ENCODE assay signal across 22 cellular contexts in the genomic region with DNA sequence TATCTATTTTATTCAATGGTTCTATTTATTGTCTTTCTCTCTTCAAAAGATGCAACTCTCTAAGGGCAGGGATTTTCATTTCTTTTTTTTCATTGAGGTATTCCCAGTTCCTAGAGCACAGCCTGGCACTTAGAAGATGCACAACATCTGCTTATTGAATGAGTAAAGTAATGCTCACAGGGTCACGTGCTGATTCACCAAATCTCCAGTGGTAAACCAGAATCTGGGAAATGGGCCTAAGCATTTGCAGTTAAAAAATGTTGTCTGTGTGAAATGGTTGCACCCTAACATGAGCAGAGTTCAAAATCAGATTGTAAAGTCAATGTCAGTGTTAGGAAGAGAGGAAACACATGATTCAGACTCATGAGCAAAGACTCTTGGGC. TPM values are rescaled to one million over a fixed set of nuclear protein-coding genes. Genes with fewer than 3 reads are reported as not detected.
DNase-seq lines count a peak whose midpoint lies in the region; ATAC-seq and TF ChIP-seq lines count a peak whose summit lies in the region.
"Had no signal": no experiment of that assay in that cellular context is flagged by ENCODE, and none has a peak within 500 bp of the region (broad histone marks: within the 10 kb centered on the region; RNA-seq: fewer than 3 reads in every experiment).

No MANE protein-coding gene starts in this region.

- TF ChIP-seq POLR2A in esophagus muscularis mucosa (IDR thresholded peaks at IDR 0.05; ENCODE audit: low read depth): no peak

- TF ChIP-seq EP300 in esophagus muscularis mucosa (IDR thresholded peaks at IDR 0.05): no peak

- H3K9ac ChIP-seq in stomach smooth muscle (ENCODE audit: low read length in 2 of 2): no peak overlapping the region

- intact Hi-C loops in esophagus muscularis mucosa (cut with DNase I): no loop called here

- H3K36me3 ChIP-seq in esophagus muscularis mucosa (no peaks in the 10 kb centered on the region), stomach smooth muscle (ENCODE audit: control insufficient read depth in 2 of 2, insufficient read depth in 2 of 2, low read length in 2 of 2) (no peaks in the 10 kb centered on the region)
- H3K36me3 ChIP-seq: heart right ventricle, suprapubic skin had no signal

- DNase-seq in EH (ENCODE audit: low read depth) (peak; percentile 29), LHCN-M2 (ENCODE audit: low read depth) (peak; percentile 47), esophagus muscularis mucosa (ENCODE audit: extremely low spot score) (no peak), T-helper 9 cell (no peak)
- no peak for DNase-seq in activated CD4-positive, alpha-beta T cell treated with anti-CD3 and anti-CD28 coated beads, Interleukin-2, amount 50 U/mL, for 4 hours
- DNase-seq: activated CD4-positive, alpha-beta memory T cell treated with anti-CD3 and anti-CD28 coated beads for 36 hours; activated CD4-positive, CD25-positive, alpha-beta regulatory T cell; activated CD8-positive, alpha-beta memory T cell treated with anti-CD3 and anti-CD28 coated beads, Interleukin-2, amount 50 U/mL, for 48 hours; CD4-positive, alpha-beta memory T cell; cerebellar nuclear complex; heart right ventricle; mesenchymal stem cell; naive thymus-derived CD4-positive, alpha-beta T cell; NCI-H1048; NCI-H1930; NCI-H226; NCI-H748 treated with DMSO at 0.1 percent for 48 hours; Right ventricle myocardium superior had no signal

- H3K4me1 ChIP-seq in esophagus muscularis mucosa (peaks cover 62 to 76% (median 69%) of the 10 kb centered on the region in 4 donors), stomach smooth muscle (ENCODE audit: control insufficient read depth, insufficient read depth, low read length) (peaks cover 35% of the 10 kb centered on the region)
- H3K4me1 ChIP-seq: suprapubic skin had no signal

- peak overlapping the region in 3 of 4 donors; percentile 43 to 64 (median 58) for H3K27ac ChIP-seq in esophagus muscularis mucosa (replicated peaks in 1 of 4)
- peak overlapping the region; percentile 12 for H3K27ac ChIP-seq in stomach smooth muscle (ENCODE audit: low read length)
- H3K27ac ChIP-seq: suprapubic skin had no signal

- no peak for ATAC-seq in GM21360 (IDR thresholded peaks at IDR 0.05; ENCODE audit: unreplicated experiment)
- ATAC-seq: naive thymus-derived CD4-positive, alpha-beta T cell had no signal

- H3K9me3 ChIP-seq in esophagus muscularis mucosa: no peaks in the 10 kb centered on the region
- H3K9me3 ChIP-seq in stomach smooth muscle (ENCODE audit: control insufficient read depth in 2 of 2, low read length in 2 of 2): no peaks in the 10 kb centered on the region
- H3K9me3 ChIP-seq: heart right ventricle, suprapubic skin had no signal

- H3K27me3 ChIP-seq in esophagus muscularis mucosa (no peaks in the 10 kb centered on the region), stomach smooth muscle (ENCODE audit: control insufficient read depth in 1 of 2, insufficient read depth in 2 of 2, low read length in 2 of 2) (no peaks in the 10 kb centered on the region)
- H3K27me3 ChIP-seq: heart right ventricle, suprapubic skin had no signal

- TF ChIP-seq CTCF in esophagus muscularis mucosa (IDR thresholded peaks at IDR 0.05): no peak

- whole genome bisulfite sequencing in esophagus muscularis mucosa: 58% methylated on average over 1 of the region's 1 CpG

- H3K4me3 ChIP-seq in esophagus muscularis mucosa: no peak overlapping the region
- H3K4me3 ChIP-seq in stomach smooth muscle (ENCODE audit: low read length in 2 of 2): no peak overlapping the region
- H3K4me3 ChIP-seq: heart right ventricle, smooth muscle cell, suprapubic skin had no signal

RNA-seq across cellular contexts. Expression of a gene that starts 15.8 kb away (rescaled TPM):
- 21.7 and 22.5 TPM in 2 replicates for total RNA-seq in LHCN-M2 (2014; rRNA removed)
- polyA plus RNA-seq in LHCN-M2 (2012): 7.9 TPM
- total RNA-seq in esophagus muscularis mucosa: 100 to 1,000 TPM; 105 to 166 (median 157) TPM
- polyA plus RNA-seq: CD4-positive, alpha-beta memory T cell; naive thymus-derived CD4-positive, alpha-beta T cell had no signal

Comparison
In these comparisons a context has a peak if more than half of its experiments do, and no peak if none do; other contexts are left out.
1. DNase-seq: peak in EH (single experiment) and LHCN-M2 (single experiment); none in esophagus muscularis mucosa (single experiment), T-helper 9 cell (single experiment) and activated CD4-positive, alpha-beta T cell treated with anti-CD3 and anti-CD28 coated beads, Interleukin-2, amount 50 U/mL, for 4 hours (0 of 2).